In the genomic region with DNA sequence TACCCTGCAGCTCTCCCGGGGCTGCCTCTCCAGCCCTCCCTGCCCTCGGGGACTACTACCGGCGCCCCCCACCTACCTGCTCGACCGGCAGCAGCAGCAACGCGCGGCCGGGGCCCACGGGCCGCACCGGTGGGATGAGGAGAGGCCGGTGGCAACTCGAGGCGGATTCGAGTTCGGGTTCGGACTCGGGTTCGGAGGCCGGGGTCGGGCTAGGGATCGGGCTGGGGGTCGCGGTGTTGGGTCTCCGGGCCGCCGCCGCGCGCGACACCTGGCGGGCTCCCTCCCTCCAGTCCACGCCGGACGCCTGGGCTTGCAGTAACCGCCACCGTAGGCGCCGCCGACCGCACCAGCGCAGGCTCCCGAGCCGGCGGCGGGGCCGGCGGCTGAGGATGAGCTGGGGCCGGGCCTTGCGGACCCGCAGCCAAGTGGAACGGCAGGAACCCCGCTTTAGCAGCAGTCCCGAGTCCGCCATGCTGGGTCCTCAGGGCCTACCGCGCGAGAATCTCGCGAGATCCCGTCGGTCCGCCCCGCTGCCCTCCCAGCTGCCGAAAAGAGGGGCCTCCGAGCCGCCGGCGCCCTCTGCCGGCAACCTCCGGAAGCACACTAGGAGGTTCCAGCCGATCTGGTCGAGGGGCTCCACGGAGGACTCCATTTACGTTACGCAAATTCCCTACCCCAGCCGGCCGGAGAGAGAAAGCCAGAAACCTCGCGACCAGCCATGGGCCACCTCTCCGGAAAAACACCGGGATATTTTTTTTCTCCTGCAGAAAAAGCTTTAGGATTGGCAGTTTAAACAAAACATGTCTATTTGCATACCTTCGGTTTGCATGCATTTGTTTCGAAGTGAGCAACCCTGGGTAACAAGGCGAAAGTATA, we compare ENCODE assay signal across 8 cellular contexts. TPM values are rescaled to one million over a fixed set of nuclear protein-coding genes. Genes with fewer than 3 reads are reported as not detected.
A peak's percentile ranks its signal among the peaks of the same experiment; 100 is the strongest.
DNase-seq lines count a peak whose midpoint lies in the region; ATAC-seq and TF ChIP-seq lines count a peak whose summit lies in the region.

Gene NOL9 (minus strand): TSS at position 483 of the 876 bp plus-strand sequence. CDS start 11 bp downstream, at position 472.

- H3K4me3 ChIP-seq in SK-N-SH (ENCODE audit: low read depth in 2 of 2, low read length in 1 of 2) = peak within 1 kb of the TSS; percentile 82 to 86
- H3K4me3 ChIP-seq in osteoblast (ENCODE audit: insufficient read depth, low read length) = peak within 1 kb of the TSS; percentile 97
- H3K4me3 ChIP-seq in thoracic aorta = peak within 1 kb of the TSS; percentile 91

- TF ChIP-seq CTCF in GM10248 (IDR thresholded peaks at IDR 0.05; ENCODE audit: control extremely low read depth, extremely low read depth, low read depth, missing control alignments) (peak; percentile 92), HFFc6 (IDR thresholded peaks at IDR 0.05) (peak; percentile 97), SK-N-SH (IDR thresholded peaks at IDR 0.05) (peak; percentile 77), osteoblast (IDR thresholded peaks at IDR 0.05; ENCODE audit: extremely low read depth, low read depth, low read length) (peak; percentile 91), thoracic aorta (IDR thresholded peaks at IDR 0.05) (peak; percentile 98)

- H3K79me2 ChIP-seq in SK-N-SH (ENCODE audit: insufficient read depth) (peaks cover 33% of the 10 kb centered on the region), osteoblast (ENCODE audit: insufficient read depth, low read length) (peaks cover 28% of the 10 kb centered on the region)

- H3K9me3 ChIP-seq in SK-N-SH (no peaks in the 10 kb centered on the region), osteoblast (ENCODE audit: low read depth, low read length) (no peaks in the 10 kb centered on the region), thoracic aorta (no peaks in the 10 kb centered on the region)

- TF ChIP-seq RAD21 in SK-N-SH (IDR thresholded peaks at IDR 0.05; ENCODE audit: low read length) = peak; percentile 61

- peak; percentile 93 for ATAC-seq in thoracic aorta (ENCODE audit: insufficient number of reproducible peaks, low FRiP score, low read depth)

- H3K4me2 ChIP-seq in SK-N-SH = peak within 1 kb of the TSS; percentile 87
- peak within 1 kb of the TSS; percentile 94 for H3K4me2 ChIP-seq in osteoblast (ENCODE audit: insufficient read depth, low read length)

- peak within 1 kb of the TSS; percentile 46 to 48; a peak in 3 of 4 replicates for H3K27ac ChIP-seq in SK-N-SH (ENCODE audit: low read depth in 2 of 2, low read length in 1 of 2)
- peak within 1 kb of the TSS; percentile 70 for H3K27ac ChIP-seq in osteoblast (ENCODE audit: low read depth, low read length)
- peak within 1 kb of the TSS; percentile 50 to 59 for H3K27ac ChIP-seq in thoracic aorta

- H3K27ac Mint-ChIP-seq in HFFc6 = peak within 1 kb of the TSS; percentile 78
- H3K27ac Mint-ChIP-seq in activated naive CD4-positive, alpha-beta T cell treated with anti-CD3 and anti-CD28 coated beads, Interleukin-2, amount 50 U/mL, for 24 hours = peak within 1 kb of the TSS; percentile 70

- no peaks in the 10 kb centered on the region for H3K27me3 ChIP-seq in SK-N-SH (ENCODE audit: insufficient read depth)
- no peaks in the 10 kb centered on the region for H3K27me3 ChIP-seq in osteoblast (ENCODE audit: insufficient read depth, low read length)
- no peaks in the 10 kb centered on the region for H3K27me3 ChIP-seq in thoracic aorta (replicated peaks; ENCODE audit: insufficient read depth)

- H3F3A ChIP-seq in SK-N-SH (replicated peaks; ENCODE audit: insufficient read depth) = no peaks in the 10 kb centered on the region

- H3K36me3 Mint-ChIP-seq in HFFc6 (ENCODE audit: low read depth) = no peaks in the 10 kb centered on the region
- peaks cover 3% of the 10 kb centered on the region for H3K36me3 Mint-ChIP-seq in activated naive CD4-positive, alpha-beta T cell treated with anti-CD3 and anti-CD28 coated beads, Interleukin-2, amount 50 U/mL, for 24 hours

- peak within 1 kb of the TSS; percentile 91 for H3K9ac ChIP-seq in SK-N-SH

- TF ChIP-seq EP300 in SK-N-SH (IDR thresholded peaks at IDR 0.05; ENCODE audit: borderline replicate concordance in 1 of 2, low read depth in 1 of 2, low read length in 1 of 2) = peak in 1 of 2 experiments; percentile 8; a peak in 1 of 4 replicates

- DNase-seq in GM10248 (ENCODE audit: extremely low spot score) = peak; percentile 99
- peak; percentile 84 for DNase-seq in HFFc6
- DNase-seq in NAMALWA (ENCODE audit: low spot score) = peak; percentile 98
- peak; percentile 99 for DNase-seq in SK-N-SH
- peak; percentile 93 for DNase-seq in glomerular visceral epithelial cell (ENCODE audit: extremely low spot score)
- DNase-seq in osteoblast (ENCODE audit: insufficient read length, low spot score, missing footprints) = peak; percentile 99
- DNase-seq in thoracic aorta (ENCODE audit: low spot score) = peak; percentile 66

- peak within 1 kb of the TSS; percentile 93 for H3K4me3 Mint-ChIP-seq in HFFc6
- peak within 1 kb of the TSS; percentile 86 for H3K4me3 Mint-ChIP-seq in activated naive CD4-positive, alpha-beta T cell treated with anti-CD3 and anti-CD28 coated beads, Interleukin-2, amount 50 U/mL, for 24 hours

- H3K9me2 ChIP-seq in SK-N-SH = no peaks in the 10 kb centered on the region

- peaks cover 14% of the 10 kb centered on the region for H3K4me1 Mint-ChIP-seq in HFFc6 (ENCODE audit: low read depth)
- peaks cover 19% of the 10 kb centered on the region for H3K4me1 Mint-ChIP-seq in activated naive CD4-positive, alpha-beta T cell treated with anti-CD3 and anti-CD28 coated beads, Interleukin-2, amount 50 U/mL, for 24 hours

- 9% methylated on average over 27 of the region's 87 CpGs for WGBS in SK-N-SH (ENCODE audit: low lambda C conversion rate)

- H3K36me3 ChIP-seq in SK-N-SH (replicated peaks in 1 of 2; ENCODE audit: control insufficient read depth in 1 of 2, insufficient read depth in 2 of 2, low read length in 1 of 2) = peaks cover 6 to 7% of the 10 kb centered on the region in 2 experiments
- H3K36me3 ChIP-seq in osteoblast (ENCODE audit: insufficient read depth, low read length) = peaks cover 12% of the 10 kb centered on the region
- H3K36me3 ChIP-seq in thoracic aorta = peaks cover 14% of the 10 kb centered on the region

- H4K20me1 ChIP-seq in SK-N-SH (ENCODE audit: insufficient read depth) (no peaks in the 10 kb centered on the region), osteoblast (ENCODE audit: insufficient read depth, low read length) (peaks cover 4% of the 10 kb centered on the region)

- no peaks in the 10 kb centered on the region for H3K9me3 Mint-ChIP-seq in HFFc6
- H3K9me3 Mint-ChIP-seq in activated naive CD4-positive, alpha-beta T cell treated with anti-CD3 and anti-CD28 coated beads, Interleukin-2, amount 50 U/mL, for 24 hours = no peaks in the 10 kb centered on the region

- H3K27me3 Mint-ChIP-seq in HFFc6 (ENCODE audit: insufficient read depth) = no peaks in the 10 kb centered on the region; the same call in 1 of the 2 replicates
- no peaks in the 10 kb centered on the region for H3K27me3 Mint-ChIP-seq in activated naive CD4-positive, alpha-beta T cell treated with anti-CD3 and anti-CD28 coated beads, Interleukin-2, amount 50 U/mL, for 24 hours

- H2AFZ ChIP-seq in SK-N-SH (ENCODE audit: low read depth) (peak within 1 kb of the TSS; percentile 95), osteoblast (ENCODE audit: low read length) (peak within 1 kb of the TSS; percentile 81)

- peaks cover 0 to 14% of the 10 kb centered on the region in 2 experiments; a peak in 1 of 4 replicates for H3K4me1 ChIP-seq in SK-N-SH (ENCODE audit: control insufficient read depth in 1 of 2, insufficient read depth in 2 of 2, low read depth in 1 of 2, low read length in 1 of 2)
- H3K4me1 ChIP-seq in osteoblast (ENCODE audit: insufficient read depth, low read length) = peaks cover 15% of the 10 kb centered on the region
- H3K4me1 ChIP-seq in thoracic aorta (ENCODE audit: control insufficient read depth in 1 of 2, low read depth in 2 of 2) = peaks cover 16 to 25% of the 10 kb centered on the region in 2 donors

- POLR2A ChIA-PET in GM10248 (lab: Yijun Ruan, JAX) (interaction anchor here (0.8 kb wide), 1 partner anchor 26 kb away, joined by 3 read pairs; the partner anchor contains the start of gene ZBTB48), SK-N-SH (lab: Yijun Ruan, JAX) (interaction anchor here (0.7 to 1.2 kb wide), 4 partner anchors 24 to 70 kb away, joined by 3 to 4 read pairs (median 4); partner anchors contain the start of gene KLHL21)

- CTCF ChIA-PET in GM10248 (lab: Yijun Ruan, JAX) = interaction anchor here (0.6 to 4.2 kb wide), 43 partner anchors 9 to 654 kb away, joined by 3 to 24 read pairs (median 4); partner anchors contain the start of genes RNF207 and ZBTB48
- CTCF ChIA-PET in SK-N-SH (lab: Yijun Ruan, JAX) = interaction anchor here (0.6 to 4.5 kb wide), 62 partner anchors 8 to 307 kb away, joined by 3 to 68 read pairs (median 5); partner anchors contain the start of genes KLHL21, PHF13, PLEKHG5 and ZBTB48

TF ChIP-seq in SK-N-SH, 30 proteins besides CTCF, POLR2A, EP300 and RAD21 (continues in another document):
- no peak for TF ChIP-seq NRF1 (IDR thresholded peaks at IDR 0.05; ENCODE audit: low read depth, low read length)
- peak; percentile 57 for TF ChIP-seq MXI1 (IDR thresholded peaks at IDR 0.05; ENCODE audit: low read depth, low read length)
- no peak for TF ChIP-seq JUND (IDR thresholded peaks at IDR 0.05)
- peak; percentile 67 for TF ChIP-seq MAX (IDR thresholded peaks at IDR 0.05; ENCODE audit: low read depth)
- TF ChIP-seq USF2 (IDR thresholded peaks at IDR 0.05; ENCODE audit: borderline replicate concordance, low read depth, low read length) = no peak

RNA-seq across cellular contexts. Expression of gene NOL9, which starts in this region (rescaled TPM):
- total RNA-seq in HFFc6 (2021; fragmentation: NEBNext Ultra II Directional; extraction: Animal tissue kit (Norgen Biotek cat#: 25700)) = 10 to 100 TPM; 26.4 to 36.4 (median 33.4) TPM
- 7.1 and 7.9 TPM in 2 replicates for polyA plus RNA-seq in SK-N-SH (2012; rRNA removed)
- polyA plus RNA-seq in SK-N-SH (2012; cell fraction: cytosol; rRNA removed) = 7.0 and 7.7 TPM in 2 replicates
- 12.4 and 18.8 TPM in 2 replicates for polyA plus RNA-seq in SK-N-SH (2012; cell fraction: nucleus; rRNA removed)
- total RNA-seq in osteoblast = 31.1 and 32.1 TPM in 2 replicates
- total RNA-seq in thoracic aorta = 10 to 100 TPM; 15.3 to 38.9 TPM

Comparison
In these comparisons a context has a peak if more than half of its experiments do, and no peak if none do; other contexts are left out.
1. Peak in every context shown above with its lines: DNase-seq, ATAC-seq, H3K4me3 ChIP-seq and H3K27ac ChIP-seq.